ENCODE assay signal across 11 cellular contexts in genomic region chrX:73916931-73917657, GRCh38.
DNase-seq lines count a peak whose midpoint lies in the region; ATAC-seq and TF ChIP-seq lines count a peak whose summit lies in the region.
"Had no signal": no experiment of that assay in that cellular context is flagged by ENCODE, and none has a peak within 500 bp of the region (broad histone marks: within the 10 kb centered on the region; RNA-seq: fewer than 3 reads in every experiment).

No MANE protein-coding gene starts in this region.

- H3K27me3 ChIP-seq in esophagus squamous epithelium = no peaks in the 10 kb centered on the region
- H3K27me3 ChIP-seq: pancreas had no signal

- TF ChIP-seq CTCF in HFF-Myc (IDR thresholded peaks at IDR 0.05; ENCODE audit: low read depth, low read length, missing control alignments) (no peak), esophagus squamous epithelium (IDR thresholded peaks at IDR 0.05) (no peak)

- peaks cover 0 to 5% (median 0%) of the 10 kb centered on the region in 3 donors for H3K4me1 ChIP-seq in esophagus squamous epithelium

- H3K4me3 ChIP-seq in HFF-Myc (replicated peaks; ENCODE audit: low read depth, low read length) (no peak overlapping the region), esophagus squamous epithelium (no peak overlapping the region)
- H3K4me3 ChIP-seq: pancreas had no signal

- H3K36me3 ChIP-seq in esophagus squamous epithelium = no peaks in the 10 kb centered on the region
- H3K36me3 ChIP-seq: pancreas had no signal

- H3K27ac ChIP-seq in esophagus squamous epithelium = no peak overlapping the region
- H3K27ac ChIP-seq: HL-60, pancreas had no signal

- DNase-seq in A172 (ENCODE audit: low spot score) (peak; percentile 94), HFF-Myc (ENCODE audit: extremely low read depth, low read depth) (peak; percentile 65), amniotic epithelial cell (ENCODE audit: low read depth) (peak; percentile 96), iPS-NIHi7 (ENCODE audit: extremely low spot score) (peak; percentile 76), NK-92 (lab: John Stamatoyannopoulos, UW; ENCODE audit: unreplicated experiment) (no peak), esophagus squamous epithelium (lab: John Stamatoyannopoulos, UW) (no peak)
- DNase-seq: C1 segment of cervical spinal cord, pancreas had no signal

- intact Hi-C loops in esophagus squamous epithelium (cut with DNase I) = no loop called here

- H3K9me3 ChIP-seq in esophagus squamous epithelium = no peaks in the 10 kb centered on the region
- H3K9me3 ChIP-seq: pancreas had no signal

- ATAC-seq in GM21737 (IDR thresholded peaks at IDR 0.05; ENCODE audit: unreplicated experiment) = no peak
- ATAC-seq in HG03342 (IDR thresholded peaks at IDR 0.05; ENCODE audit: unreplicated experiment) = no peak

- 74 to 90% methylated on average over 2 of the region's 2 CpGs for WGBS in esophagus squamous epithelium, 2 donors

- TF ChIP-seq POLR2A in esophagus squamous epithelium (IDR thresholded peaks at IDR 0.05) = no peak

Comparison
In these comparisons a context has a peak if more than half of its experiments do, and no peak if none do; other contexts are left out.
1. DNase-seq: peak in A172 (single experiment), HFF-Myc (single experiment), amniotic epithelial cell (single experiment) and iPS-NIHi7 (single experiment); none in NK-92 (single experiment) and esophagus squamous epithelium (single experiment).